8 cellular contexts compared by ENCODE assay signal in the genomic region with DNA sequence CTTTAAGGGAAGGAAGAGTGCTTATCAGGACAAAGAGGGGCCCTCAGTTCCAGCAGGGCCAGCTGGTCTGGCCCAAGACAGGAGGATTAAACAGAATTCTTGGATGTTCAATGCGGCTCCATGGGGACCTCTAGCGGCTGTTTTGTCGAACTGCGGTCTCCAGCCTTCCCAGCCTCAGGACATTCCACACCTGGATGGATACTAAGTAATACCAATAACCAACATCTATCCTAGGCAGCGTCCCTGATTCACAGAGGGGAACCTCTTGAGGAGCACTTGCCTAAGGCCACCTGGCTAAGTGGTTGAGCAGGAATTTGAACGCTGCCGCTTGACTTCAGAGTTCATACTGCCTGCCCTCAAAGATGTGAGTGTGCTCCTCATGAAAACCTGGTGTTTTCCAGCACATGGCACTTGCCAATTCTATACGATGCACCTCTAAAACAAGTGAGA. TPM values are rescaled to one million over a fixed set of nuclear protein-coding genes. Genes with fewer than 3 reads are reported as not detected.
DNase-seq lines count a peak whose midpoint lies in the region; ATAC-seq, FAIRE-seq and TF ChIP-seq lines count a peak whose summit lies in the region.

No MANE protein-coding gene starts in this region.

- H3K36me3 Mint-ChIP-seq in Calu3 (ENCODE audit: insufficient read depth, unreplicated experiment): no peaks in the 10 kb centered on the region
- no peaks in the 10 kb centered on the region for H3K36me3 Mint-ChIP-seq in brain

- H3K27ac Mint-ChIP-seq in Calu3 (ENCODE audit: unreplicated experiment) (no peak overlapping the region), brain (no peak overlapping the region)

- peak; percentile 68 for FAIRE-seq in TTC549 (lab: Jason Lieb, UNC)

- intact Hi-C loops in Calu3 (cut with micrococcal nuclease; ENCODE audit: unreplicated experiment) (loop anchor here (2.0 to 5.0 kb wide), 5 partner anchors 87 to 623 kb away; no protein-coding TSS in a partner anchor), spleen (cut with DNase I; ENCODE audit: low total_unique reads) (loop anchor here (5.0 kb wide), 3 partner anchors 132 to 467 kb away; no protein-coding TSS in a partner anchor)

- H3K36me3 ChIP-seq in iPS DF 6.9 (ENCODE audit: control insufficient read depth, insufficient read depth, low read length): no peaks in the 10 kb centered on the region
- H3K36me3 ChIP-seq in spleen: no peaks in the 10 kb centered on the region

- no CpG with 5 or more reads among the region's 8 CpGs for WGBS in iPS DF 6.9 (ENCODE audit: insufficient coverage, insufficient read length)
- 14 to 38% (median 15%) methylated on average over 5 to 8 of the region's 8 CpGs for WGBS in spleen, 5 donors

- no TSS peak for BruUV-seq in Calu3 (replicated peaks; lab: Mats Ljungman, UMichigan)

- H3K27me3 Mint-ChIP-seq in Calu3 (ENCODE audit: unreplicated experiment): no peaks in the 10 kb centered on the region
- H3K27me3 Mint-ChIP-seq in brain: peaks cover 8% of the 10 kb centered on the region

- no peak for TF ChIP-seq POLR2A in spleen (IDR thresholded peaks at IDR 0.05)

- H3K27ac ChIP-seq in iPS DF 6.9 (ENCODE audit: low read length) (no peak overlapping the region), spleen (no peak overlapping the region)

- H3K9me3 ChIP-seq in iPS DF 6.9 (ENCODE audit: control insufficient read depth, insufficient read depth, low read length) (no peaks in the 10 kb centered on the region), spleen (no peaks in the 10 kb centered on the region)

- no peaks in the 10 kb centered on the region for H3K9me3 Mint-ChIP-seq in Calu3 (ENCODE audit: low read depth, unreplicated experiment)
- H3K9me3 Mint-ChIP-seq in brain: no peaks in the 10 kb centered on the region

- peak; percentile 90 for TF ChIP-seq CTCF in Calu3 (IDR thresholded peaks at IDR 0.05; ENCODE audit: unreplicated experiment)
- TF ChIP-seq CTCF in brain (conservative IDR thresholded peaks at IDR 0.05): peak; percentile 92 to 96
- peak; percentile 48 to 93 (median 85) for TF ChIP-seq CTCF in spleen (IDR thresholded peaks at IDR 0.05 in 8 of 11, conservative IDR thresholded peaks at IDR 0.05 in 3 of 11)

- H3K4me1 Mint-ChIP-seq in Calu3 (ENCODE audit: low read depth, unreplicated experiment) (peaks cover 7% of the 10 kb centered on the region), brain (peaks cover 45% of the 10 kb centered on the region)

- H3K4me1 ChIP-seq in iPS DF 6.9 (ENCODE audit: control insufficient read depth, insufficient read depth, low read length) (no peaks in the 10 kb centered on the region), spleen (peaks cover 0 to 5% (median 2%) of the 10 kb centered on the region in 6 donors)

- H3K27me3 ChIP-seq in iPS DF 6.9 (ENCODE audit: control insufficient read depth, insufficient read depth, low read length): no peaks in the 10 kb centered on the region
- H3K27me3 ChIP-seq in spleen (replicated peaks in 1 of 7): no peaks in the 10 kb centered on the region

- peak; percentile 80 for DNase-seq in Calu3
- DNase-seq in HCEC 1CT: peak; percentile 28
- peak; percentile 11 for DNase-seq in NCI-H2029 treated with DMSO at 0.1 percent for 48 hours (lab: John Stamatoyannopoulos, UW)
- DNase-seq in iPS DF 6.9 (ENCODE audit: low read depth, low spot score): peak; percentile 54
- DNase-seq in spleen: peak; percentile 80

- no peak overlapping the region for H3K4me3 ChIP-seq in iPS DF 6.9 (ENCODE audit: low read length)
- H3K4me3 ChIP-seq in spleen: no peak overlapping the region

- H3K4me3 Mint-ChIP-seq in Calu3 (ENCODE audit: low read depth, unreplicated experiment) (no peak overlapping the region), brain (no peak overlapping the region)

- CTCF ChIA-PET in Calu3 (lab: Charles Lee): interaction anchor here (1.0 to 1.3 kb wide), 4 partner anchors 9 to 265 kb away, joined by 3 to 5 read pairs (median 4); no protein-coding TSS in a partner anchor

- no peak for ATAC-seq in HG03025 (IDR thresholded peaks at IDR 0.05; ENCODE audit: low FRiP score, unreplicated experiment)

RNA-seq across cellular contexts. Expression of gene CD247, which starts 15.5 kb away (rescaled TPM):
- total RNA-seq in Calu3 (2022) (0.61 and 0.97 TPM in 2 replicates), spleen (10 to 100 TPM; 15.8 to 67.1 (median 37.7) TPM)
- polyA plus RNA-seq in brain (ENCODE audit: insufficient read depth, low read depth, low replicate concordance) (1.0 TPM), spleen (10 to 100 TPM; 16.0 to 17.8 (median 16.3) TPM)

RNA-seq across cellular contexts. Expression of gene CREG1, which starts 19.7 kb away (rescaled TPM):
- 55.0 and 69.3 TPM in 2 replicates for total RNA-seq in Calu3 (2022)
- 15.0 TPM for polyA plus RNA-seq in brain (ENCODE audit: insufficient read depth, low read depth, low replicate concordance)
- total RNA-seq in spleen: 100 to 1,000 TPM; 121 to 364 (median 227) TPM
- 10 to 100 TPM; 40.8 to 74.8 (median 70.4) TPM for polyA plus RNA-seq in spleen

Comparison
In these comparisons a context has a peak if more than half of its experiments do, and no peak if none do; other contexts are left out.
1. DNase-seq: peak in every context shown above with its lines; median percentile 80 in Calu3; 80 in spleen; 54 in iPS DF 6.9; 28 in HCEC 1CT; 11 in NCI-H2029 treated with DMSO at 0.1 percent for 48 hours.